Comparison of ENCODE assay signal across 8 cellular contexts in genomic region chr1:23980006-23980724, GRCh38. TPM values are rescaled to one million over a fixed set of nuclear protein-coding genes. Genes with fewer than 3 reads are reported as not detected.
DNase-seq lines count a peak whose midpoint lies in the region; ATAC-seq and TF ChIP-seq lines count a peak whose summit lies in the region.

TSS of gene SRSF10 (minus strand) at chr1:23980327. CDS start at chr1:23980255, 72 bp downstream.

- H3K27me3 ChIP-seq in BE2C (no peaks in the 10 kb centered on the region), kidney epithelial cell (ENCODE audit: control insufficient read depth, insufficient read depth, low read length) (no peaks in the 10 kb centered on the region)

- no peaks in the 10 kb centered on the region for H3K9me3 Mint-ChIP-seq in chondrocyte (ENCODE audit: low read depth)

- H3K9me3 ChIP-seq in BE2C: no peaks in the 10 kb centered on the region

- peaks cover 4% of the 10 kb centered on the region for H3K4me1 ChIP-seq in BE2C

- TF ChIP-seq CTCF in BE2C (IDR thresholded peaks at IDR 0.05; ENCODE audit: low read depth, low read length) (peak; percentile 17; the same call in 1 of the 2 replicates), chondrocyte (IDR thresholded peaks at IDR 0.05) (peak; percentile 72), kidney epithelial cell (IDR thresholded peaks at IDR 0.05; ENCODE audit: insufficient read depth, low read length, poor library complexity, severe bottlenecking) (peak; percentile 32)

- H3K27ac Mint-ChIP-seq in chondrocyte (ENCODE audit: unreplicated experiment): peak within 1 kb of the TSS; percentile 93

- H3K4me1 Mint-ChIP-seq in chondrocyte (ENCODE audit: low read depth): peaks cover 71% of the 10 kb centered on the region

- H3K4me3 ChIP-seq in BE2C (ENCODE audit: low read depth, low read length) (peak within 1 kb of the TSS; percentile 84), kidney epithelial cell (ENCODE audit: low read depth, low read length) (peak within 1 kb of the TSS; percentile 95)

- H3K4me3 Mint-ChIP-seq in chondrocyte (ENCODE audit: unreplicated experiment): peak within 1 kb of the TSS; percentile 94

- H3K36me3 Mint-ChIP-seq in chondrocyte (ENCODE audit: low read depth): peaks cover 6% of the 10 kb centered on the region

- peak; percentile 94 for DNase-seq in BE2C
- peak; percentile 96 for DNase-seq in GM19238 (ENCODE audit: insufficient read length, low spot score)
- peak; percentile 97 for DNase-seq in NCI-H510A treated with DMSO at 0.1 percent for 48 hours (lab: John Stamatoyannopoulos, UW)
- DNase-seq in activated CD4-positive, alpha-beta T cell treated with anti-CD3 and anti-CD28 coated beads for 24 hours (ENCODE audit: low read depth in 2 of 2): peak; percentile 94
- peak; percentile 98 for DNase-seq in chondrocyte (ENCODE audit: low spot score)
- DNase-seq in kidney epithelial cell (ENCODE audit: low read depth): peak; percentile 86
- peak; percentile 96 to 98 for DNase-seq in stimulated activated CD4-positive, alpha-beta T cell treated with anti-CD3 and anti-CD28 coated beads, Interleukin-15, amount 100 ng/mL, for 48 hours (ENCODE audit: low read depth in 2 of 2)

- H3K27me3 Mint-ChIP-seq in chondrocyte (ENCODE audit: low read depth): no peaks in the 10 kb centered on the region

- ATAC-seq in HG03442 (IDR thresholded peaks at IDR 0.05; ENCODE audit: unreplicated experiment): peak; percentile 88

- H3K36me3 ChIP-seq in BE2C (peaks cover 3% of the 10 kb centered on the region), kidney epithelial cell (ENCODE audit: control insufficient read depth, insufficient read depth, low read length) (no peaks in the 10 kb centered on the region)

RNA-seq across cellular contexts. Expression of gene SRSF10, which starts in this region (rescaled TPM):
- 57.4 TPM for polyA plus RNA-seq in BE2C (2012; ENCODE audit: insufficient read depth, insufficient read length, low read depth)
- total RNA-seq in chondrocyte (86.0 to 113 TPM (median 92.0 TPM) in 3 replicates), kidney epithelial cell (74.3 and 83.7 TPM in 2 replicates)

Comparison
In these comparisons a context has a peak if more than half of its experiments do, and no peak if none do; other contexts are left out.
1. Peak in every context shown above with its lines: DNase-seq, ATAC-seq and H3K4me3 ChIP-seq.
2. CTCF ChIP-seq: peak in every context shown above with its lines; median percentile 72 in chondrocyte; 32 in kidney epithelial cell; 17 in BE2C.